ENCODE assay signal across 15 cellular contexts in the genomic region with DNA sequence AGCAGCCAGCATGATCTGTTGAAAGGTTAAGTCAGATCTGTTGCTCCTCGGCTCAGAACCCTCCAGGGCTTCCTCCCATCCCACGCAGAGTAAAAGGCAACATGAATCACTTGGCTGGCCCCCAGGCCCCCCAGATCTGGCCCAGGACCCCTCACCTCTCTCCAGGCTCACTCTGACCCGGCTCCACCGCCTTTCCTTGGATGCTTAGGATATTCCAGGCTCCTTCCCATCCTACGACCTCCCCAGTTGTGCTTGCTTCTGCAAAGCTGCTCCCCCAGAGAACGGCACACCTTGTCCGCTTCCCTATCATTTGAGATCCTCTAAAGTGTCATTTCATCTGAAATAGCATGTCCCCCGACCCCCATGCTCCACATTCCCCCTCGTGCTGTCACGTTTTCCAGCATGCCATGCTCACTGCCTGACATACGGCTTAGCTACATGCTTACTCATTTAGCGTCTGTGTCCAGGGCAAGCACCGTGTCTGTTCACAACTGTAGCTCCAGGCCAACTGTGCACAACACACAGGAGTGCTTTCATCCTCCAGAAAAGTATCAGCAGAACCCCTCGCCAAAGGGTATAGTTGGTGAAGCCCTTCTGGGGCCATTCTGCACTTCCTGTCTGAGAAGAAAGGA. TPM values are rescaled to one million over a fixed set of nuclear protein-coding genes. Genes with fewer than 3 reads are reported as not detected.
"Had no signal": no experiment of that assay in that cellular context is flagged by ENCODE, and none has a peak within 500 bp of the region (broad histone marks: within the 10 kb centered on the region; RNA-seq: fewer than 3 reads in every experiment).

No MANE protein-coding gene starts in this region.

- H3K4me3 ChIP-seq: cardiac muscle cell, left ventricle myocardium inferior, lower lobe of right lung, psoas muscle, suprapubic skin, transverse colon had no signal

- ATAC-seq: lower lobe of right lung; psoas muscle; stimulated activated naive CD8-positive, alpha-beta T cell treated with anti-CD3 and anti-CD28 coated beads, Interleukin-15, Interleukin-2, amounts not matched to agents 100 U/mL and 50 U/mL, for 24 hours had no signal

- H3K4me1 ChIP-seq: left ventricle myocardium inferior, lower lobe of right lung, psoas muscle had no signal

- H3K27me3 ChIP-seq: cardiac muscle cell, transverse colon had no signal

- H3K9me3 ChIP-seq: left ventricle myocardium inferior, lower lobe of right lung, psoas muscle, suprapubic skin, transverse colon had no signal

- H3K27ac ChIP-seq: cardiac muscle cell, left ventricle myocardium inferior, lower lobe of right lung, psoas muscle, suprapubic skin, transverse colon had no signal

- DNase-seq: cerebellar nuclear complex; dermis blood vessel endothelial cell; erythroblast; islet precursor cell; left ventricle myocardium inferior; lower lobe of right lung; naive B cell; psoas muscle; retina; small intestine; stimulated activated CD4-positive, alpha-beta T cell treated with anti-CD3 and anti-CD28 coated beads, Interleukin-2, amount 100 ng/mL, for 48 hours; stimulated activated naive CD8-positive, alpha-beta T cell treated with anti-CD3 and anti-CD28 coated beads, Interleukin-15, Interleukin-2, amounts not matched to agents 100 U/mL and 50 U/mL, for 24 hours; transverse colon had no signal

- H3K36me3 ChIP-seq: cardiac muscle cell, left ventricle myocardium inferior, lower lobe of right lung, suprapubic skin, transverse colon had no signal

RNA-seq across cellular contexts. Expression of a gene that starts 33.6 kb away (rescaled TPM):
- polyA plus RNA-seq: cardiac muscle cell had no signal
